ENCODE assay signal across 19 cellular contexts in genomic region chr2:30768708-30769580, GRCh38. TPM values are rescaled to one million over a fixed set of nuclear protein-coding genes. Genes with fewer than 3 reads are reported as not detected.
DNase-seq lines count a peak whose midpoint lies in the region; ATAC-seq and TF ChIP-seq lines count a peak whose summit lies in the region.
"Had no signal": no experiment of that assay in that cellular context is flagged by ENCODE, and none has a peak within 500 bp of the region (broad histone marks: within the 10 kb centered on the region; RNA-seq: fewer than 3 reads in every experiment).

No MANE protein-coding gene starts in this region.

- H3K4me3 Mint-ChIP-seq in activated CD8-positive, alpha-beta memory T cell treated with anti-CD3 and anti-CD28 coated beads, Interleukin-2, amount 10 ng/mL, durations not matched to agents 7 days and 5 days, result no peak overlapping the region
- H3K4me3 Mint-ChIP-seq in chondrocyte (ENCODE audit: unreplicated experiment) (no peak overlapping the region), T-helper 17 cell (no peak overlapping the region)
- H3K4me3 Mint-ChIP-seq in activated CD4-positive, alpha-beta T cell treated with anti-CD3 and anti-CD28 coated beads, Interleukin-2, amount 10 ng/mL, durations not matched to agents 7 days and 5 days, result no peak overlapping the region
- H3K4me3 Mint-ChIP-seq: CD4-positive, alpha-beta memory T cell; HFFc6 had no signal

- POLR2A ChIA-PET in activated CD4-positive, alpha-beta T cell treated with anti-CD3 and anti-CD28 coated beads, Interleukin-2, amount 10 ng/mL, durations not matched to agents 7 days and 5 days (lab: Charles Lee), result no interaction called here

- CTCF ChIA-PET in activated CD8-positive, alpha-beta memory T cell treated with anti-CD3 and anti-CD28 coated beads, Interleukin-2, amount 10 ng/mL, durations not matched to agents 7 days and 5 days (lab: Charles Lee), result no interaction called here
- CTCF ChIA-PET in activated CD4-positive, alpha-beta T cell treated with anti-CD3 and anti-CD28 coated beads, Interleukin-2, amount 10 ng/mL, durations not matched to agents 7 days and 5 days (lab: Charles Lee), result no interaction called here

- peak; percentile 34 for DNase-seq in activated CD8-positive, alpha-beta memory T cell treated with anti-CD3 and anti-CD28 coated beads, Interleukin-2, amount 10 ng/mL, durations not matched to agents 7 days and 5 days
- DNase-seq in chondrocyte (ENCODE audit: low spot score) (no peak), mesenteric fat pad (ENCODE audit: low spot score) (peak; percentile 41), upper lobe of right lung (no peak), T-helper 17 cell (no peak)
- DNase-seq in activated CD4-positive, alpha-beta T cell treated with anti-CD3 and anti-CD28 coated beads, Interleukin-2, amount 10 ng/mL, durations not matched to agents 7 days and 5 days, result no peak
- no peak for DNase-seq in stimulated activated naive CD4-positive, alpha-beta T cell treated with Interleukin-2 at 50 U/mL for 16 hours (lab: John Stamatoyannopoulos, UW)
- DNase-seq: ACHN; CD4-positive, alpha-beta memory T cell; HFFc6; IMR-90; Karpas-422; MG63; NCI-H1092; NCI-H226; NCI-H526 treated with DMSO at 0.1 percent for 48 hours; NK-92 treated with Interleukin-12 subunit alpha and Interleukin-12 subunit beta, amount 100 ng/mL, for 24 hours; SHP77 had no signal

- no peaks in the 10 kb centered on the region for H3K36me3 Mint-ChIP-seq in activated CD8-positive, alpha-beta memory T cell treated with anti-CD3 and anti-CD28 coated beads, Interleukin-2, amount 10 ng/mL, durations not matched to agents 7 days and 5 days
- no peaks in the 10 kb centered on the region for H3K36me3 Mint-ChIP-seq in chondrocyte (ENCODE audit: low read depth)
- H3K36me3 Mint-ChIP-seq in activated CD4-positive, alpha-beta T cell treated with anti-CD3 and anti-CD28 coated beads, Interleukin-2, amount 10 ng/mL, durations not matched to agents 7 days and 5 days (ENCODE audit: low read depth), result no peaks in the 10 kb centered on the region
- peaks cover 3% of the 10 kb centered on the region for H3K36me3 Mint-ChIP-seq in T-helper 17 cell (ENCODE audit: low read depth)
- H3K36me3 Mint-ChIP-seq: CD4-positive, alpha-beta memory T cell had no signal

- no peaks in the 10 kb centered on the region for H3K36me3 ChIP-seq in upper lobe of right lung
- H3K36me3 ChIP-seq: MG63 had no signal

- no peaks in the 10 kb centered on the region for H3K9me3 Mint-ChIP-seq in activated CD8-positive, alpha-beta memory T cell treated with anti-CD3 and anti-CD28 coated beads, Interleukin-2, amount 10 ng/mL, durations not matched to agents 7 days and 5 days (ENCODE audit: low read depth)
- H3K9me3 Mint-ChIP-seq in chondrocyte (ENCODE audit: low read depth), result no peaks in the 10 kb centered on the region
- no peaks in the 10 kb centered on the region for H3K9me3 Mint-ChIP-seq in activated CD4-positive, alpha-beta T cell treated with anti-CD3 and anti-CD28 coated beads, Interleukin-2, amount 10 ng/mL, durations not matched to agents 7 days and 5 days
- H3K9me3 Mint-ChIP-seq: CD4-positive, alpha-beta memory T cell; HFFc6 had no signal

- H3K27me3 ChIP-seq in upper lobe of right lung, result peaks cover 4% of the 10 kb centered on the region
- H3K27me3 ChIP-seq: MG63 had no signal

- H3K9me3 ChIP-seq in upper lobe of right lung, result no peaks in the 10 kb centered on the region
- no peaks in the 10 kb centered on the region for H3K9me3 ChIP-seq in T-helper 17 cell (ENCODE audit: control insufficient read depth, low read length, poor library complexity, severe bottlenecking)
- H3K9me3 ChIP-seq: MG63 had no signal

- H3K4me1 Mint-ChIP-seq in activated CD8-positive, alpha-beta memory T cell treated with anti-CD3 and anti-CD28 coated beads, Interleukin-2, amount 10 ng/mL, durations not matched to agents 7 days and 5 days, result no peaks in the 10 kb centered on the region
- H3K4me1 Mint-ChIP-seq in chondrocyte (ENCODE audit: low read depth) (no peaks in the 10 kb centered on the region), T-helper 17 cell (peaks cover 5% of the 10 kb centered on the region)
- no peaks in the 10 kb centered on the region for H3K4me1 Mint-ChIP-seq in activated CD4-positive, alpha-beta T cell treated with anti-CD3 and anti-CD28 coated beads, Interleukin-2, amount 10 ng/mL, durations not matched to agents 7 days and 5 days

- no peak for ATAC-seq in activated CD8-positive, alpha-beta memory T cell treated with anti-CD3 and anti-CD28 coated beads, Interleukin-2, amount 10 ng/mL, durations not matched to agents 7 days and 5 days
- ATAC-seq in upper lobe of right lung (peak; percentile 58), T-helper 17 cell (no peak)

- no peaks in the 10 kb centered on the region for H3K4me1 ChIP-seq in upper lobe of right lung

- no peak overlapping the region for H3K27ac ChIP-seq in upper lobe of right lung

- intact Hi-C loops in upper lobe of right lung (cut with DNase I), result no loop called here

- H3K4me3 ChIP-seq in upper lobe of right lung, result no peak overlapping the region
- H3K4me3 ChIP-seq: MG63 had no signal

- TF ChIP-seq CTCF in chondrocyte (IDR thresholded peaks at IDR 0.05), result no peak
- no peak for TF ChIP-seq CTCF in upper lobe of right lung (IDR thresholded peaks at IDR 0.05)

- H3K27me3 Mint-ChIP-seq in activated CD8-positive, alpha-beta memory T cell treated with anti-CD3 and anti-CD28 coated beads, Interleukin-2, amount 10 ng/mL, durations not matched to agents 7 days and 5 days, result peaks cover 9% of the 10 kb centered on the region
- H3K27me3 Mint-ChIP-seq in chondrocyte (ENCODE audit: low read depth) (peaks cover 17% of the 10 kb centered on the region), T-helper 17 cell (peaks cover 65% of the 10 kb centered on the region)
- peaks cover 6% of the 10 kb centered on the region for H3K27me3 Mint-ChIP-seq in activated CD4-positive, alpha-beta T cell treated with anti-CD3 and anti-CD28 coated beads, Interleukin-2, amount 10 ng/mL, durations not matched to agents 7 days and 5 days

- H3K27ac Mint-ChIP-seq in activated CD8-positive, alpha-beta memory T cell treated with anti-CD3 and anti-CD28 coated beads, Interleukin-2, amount 10 ng/mL, durations not matched to agents 7 days and 5 days, result no peak overlapping the region
- H3K27ac Mint-ChIP-seq in chondrocyte (ENCODE audit: unreplicated experiment) (peak overlapping the region; percentile 9), T-helper 17 cell (no peak overlapping the region)
- H3K27ac Mint-ChIP-seq in activated CD4-positive, alpha-beta T cell treated with anti-CD3 and anti-CD28 coated beads, Interleukin-2, amount 10 ng/mL, durations not matched to agents 7 days and 5 days, result no peak overlapping the region
- H3K27ac Mint-ChIP-seq: CD4-positive, alpha-beta memory T cell; HFFc6 had no signal

RNA-seq across cellular contexts. Expression of gene CAPN13, which starts 38.3 kb away (rescaled TPM):
- not detected for total RNA-seq in activated CD8-positive, alpha-beta memory T cell treated with anti-CD3 and anti-CD28 coated beads, Interleukin-2, amount 10 ng/mL, durations not matched to agents 7 days and 5 days
- not detected in 3 replicates for total RNA-seq in chondrocyte
- not detected for total RNA-seq in mesenteric fat pad
- total RNA-seq in upper lobe of right lung, result 19.2 TPM
- total RNA-seq in activated CD4-positive, alpha-beta T cell treated with anti-CD3 and anti-CD28 coated beads, Interleukin-2, amount 10 ng/mL, durations not matched to agents 7 days and 5 days, result not detected
- not detected for total RNA-seq in T-helper 17 cell
- total RNA-seq: CD4-positive, alpha-beta memory T cell; HFFc6; HT1080; IMR-90 had no signal

Comparison
In these comparisons a context has a peak if more than half of its experiments do, and no peak if none do; other contexts are left out.
1. DNase-seq: peak in activated CD8-positive, alpha-beta memory T cell treated with anti-CD3 and anti-CD28 coated beads, Interleukin-2, amount 10 ng/mL, durations not matched to agents 7 days and 5 days (single experiment) and mesenteric fat pad (single experiment); none in chondrocyte (single experiment), upper lobe of right lung (single experiment), activated CD4-positive, alpha-beta T cell treated with anti-CD3 and anti-CD28 coated beads, Interleukin-2, amount 10 ng/mL, durations not matched to agents 7 days and 5 days (single experiment), T-helper 17 cell (0 of 3) and stimulated activated naive CD4-positive, alpha-beta T cell treated with Interleukin-2 at 50 U/mL for 16 hours (single experiment).
2. RNA of gene CAPN13, which starts 38.3 kb away (total RNA-seq): 19.2 TPM in upper lobe of right lung (single experiment); not detected in chondrocyte, not detected in mesenteric fat pad (single experiment), not detected in activated CD8-positive, alpha-beta memory T cell treated with anti-CD3 and anti-CD28 coated beads, Interleukin-2, amount 10 ng/mL, durations not matched to agents 7 days and 5 days, not detected in activated CD4-positive, alpha-beta T cell treated with anti-CD3 and anti-CD28 coated beads, Interleukin-2, amount 10 ng/mL, durations not matched to agents 7 days and 5 days and not detected in T-helper 17 cell; every median in the first group is over 10 times any median in the second.